In genomic region chr6:144314003-144314485, GRCh38 we compare ENCODE assay signal across 1 cellular context.
TF ChIP-seq lines count a peak whose summit lies in the region.

No MANE protein-coding gene starts in this region.

TF ChIP-seq in K562, 482 proteins besides CTCF, POLR2A, EP300 and RAD21:
- TF ChIP-seq ELK1 (CRISPR knock-in tag; IDR thresholded peaks at IDR 0.05): no peak
- no peak for TF ChIP-seq NR1H2 (CRISPR knock-in tag; IDR thresholded peaks at IDR 0.05)
- no peak for TF ChIP-seq GTF2E2 (tag; IDR thresholded peaks at IDR 0.05)
- TF ChIP-seq CHD2 (IDR thresholded peaks at IDR 0.05; ENCODE audit: low read depth, low read length): no peak
- no peak for TF ChIP-seq PPARD (CRISPR knock-in tag; IDR thresholded peaks at IDR 0.05)
- TF ChIP-seq NRF1 (conservative IDR thresholded peaks at IDR 0.05 in 1 of 2, IDR thresholded peaks at IDR 0.05 in 1 of 2): no peak
- TF ChIP-seq NFYB (IDR thresholded peaks at IDR 0.05; ENCODE audit: extremely low read depth, insufficient read length): no peak
- no peak for TF ChIP-seq KDM1A (IDR thresholded peaks at IDR 0.05)
